Comparison of ENCODE assay signal across 21 cellular contexts in genomic region chr6:4491501-4492260, GRCh38.
DNase-seq lines count a peak whose midpoint lies in the region; ATAC-seq and TF ChIP-seq lines count a peak whose summit lies in the region.
"Had no signal": no experiment of that assay in that cellular context is flagged by ENCODE, and none has a peak within 500 bp of the region (broad histone marks: within the 10 kb centered on the region; RNA-seq: fewer than 3 reads in every experiment).

No MANE protein-coding gene starts in this region.

- H3K79me1 ChIP-seq in mesenchymal stem cell (replicated peaks; ENCODE audit: low read length, poor library complexity, severe bottlenecking): no peaks in the 10 kb centered on the region

- H3K27me3 ChIP-seq in esophagus (ENCODE audit: control insufficient read depth in 1 of 2, insufficient read depth in 2 of 2, low read length in 2 of 2): no peaks in the 10 kb centered on the region
- no peaks in the 10 kb centered on the region for H3K27me3 ChIP-seq in mesenchymal stem cell (ENCODE audit: control insufficient read depth in 1 of 2, insufficient read depth in 1 of 2, low read length in 2 of 2)
- H3K27me3 ChIP-seq in HAP-1 (ENCODE audit: low read depth): no peaks in the 10 kb centered on the region
- H3K27me3 ChIP-seq: right atrium auricular region had no signal

- in situ Hi-C loops in HAP-1 (cut with MboI; ENCODE audit: low sequenced_read_pairs): no loop called here

- H3K4me1 ChIP-seq in esophagus (ENCODE audit: control insufficient read depth in 2 of 2, insufficient read depth in 2 of 2, low read length in 1 of 2) (peaks cover 0 to 17% of the 10 kb centered on the region in 2 donors), mesenchymal stem cell (ENCODE audit: control insufficient read depth, insufficient read depth, low read depth, low read length) (no peaks in the 10 kb centered on the region), HAP-1 (no peaks in the 10 kb centered on the region)
- H3K4me1 ChIP-seq: right atrium auricular region had no signal

- H3K9ac ChIP-seq in mesenchymal stem cell (ENCODE audit: low read length): no peak overlapping the region

- peak overlapping the region in 1 of 2 experiments; percentile 0 for H3K14ac ChIP-seq in mesenchymal stem cell (ENCODE audit: low read length in 2 of 2)

- ATAC-seq in GM19397 (IDR thresholded peaks at IDR 0.05; ENCODE audit: unreplicated experiment): no peak
- ATAC-seq: activated naive CD8-positive, alpha-beta T cell treated with anti-CD3 and anti-CD28 coated beads, Interleukin-2, amount 50 U/mL, for 24 hours; effector memory CD8-positive, alpha-beta T cell; Right ventricle myocardium inferior; T-helper 17 cell; WTC11 had no signal

- peak; percentile 25 for DNase-seq in Daoy (ENCODE audit: low read depth)
- DNase-seq in RPMI7951 (ENCODE audit: low read depth): peak; percentile 54
- peak; percentile 26 for DNase-seq in mesenchymal stem cell
- DNase-seq in HAP-1 (ENCODE audit: low spot score in 2 of 2): no peak
- no peak for DNase-seq in nucleus accumbens (lab: John Stamatoyannopoulos, UW)
- no peak for DNase-seq in progenitor cell of endocrine pancreas (ENCODE audit: low spot score, unreplicated experiment)
- DNase-seq: activated CD8-positive, alpha-beta memory T cell treated with anti-CD3 and anti-CD28 coated beads for 24 hours; activated naive CD8-positive, alpha-beta T cell treated with anti-CD3 and anti-CD28 coated beads, Interleukin-2, amount 50 U/mL, for 24 hours; CD4-positive, alpha-beta memory T cell; effector memory CD8-positive, alpha-beta T cell; HFFc6; MM.1S; NCI-H187 treated with DMSO at 0.1 percent for 48 hours; T-helper 17 cell had no signal

- H3K9me3 ChIP-seq in esophagus (ENCODE audit: control insufficient read depth in 2 of 2, insufficient read depth in 1 of 2, low read depth in 1 of 2, low read length in 1 of 2) (peaks cover 0 to 10% of the 10 kb centered on the region in 2 donors), mesenchymal stem cell (ENCODE audit: control insufficient read depth, low read length) (peaks cover 37% of the 10 kb centered on the region), HAP-1 (no peaks in the 10 kb centered on the region)

- no peak overlapping the region for H3K18ac ChIP-seq in mesenchymal stem cell (ENCODE audit: low read depth in 1 of 2, low read length in 2 of 2)

- no peak overlapping the region for H2BK5ac ChIP-seq in mesenchymal stem cell (ENCODE audit: low read depth, low read length, poor library complexity, severe bottlenecking)

- peaks cover 23% of the 10 kb centered on the region for H3K9me3 Mint-ChIP-seq in progenitor cell of endocrine pancreas (ENCODE audit: low read depth)

- no peak overlapping the region for H2AK5ac ChIP-seq in mesenchymal stem cell (ENCODE audit: low read length, severe bottlenecking)

- H3K4me1 Mint-ChIP-seq in progenitor cell of endocrine pancreas (ENCODE audit: low read depth): peaks cover 23% of the 10 kb centered on the region
- H3K4me1 Mint-ChIP-seq: activated naive CD8-positive, alpha-beta T cell treated with anti-CD3 and anti-CD28 coated beads, Interleukin-2, amount 50 U/mL, for 24 hours; CD4-positive, alpha-beta memory T cell; T-helper 17 cell had no signal

- peaks cover 10% of the 10 kb centered on the region for H3K36me3 Mint-ChIP-seq in progenitor cell of endocrine pancreas (ENCODE audit: insufficient read depth)
- H3K36me3 Mint-ChIP-seq: CD4-positive, alpha-beta memory T cell had no signal

- peak overlapping the region; percentile 73 to 95 for H3K27ac ChIP-seq in esophagus (ENCODE audit: low read depth in 2 of 2, low read length in 1 of 2)
- no peak overlapping the region for H3K27ac ChIP-seq in mesenchymal stem cell (ENCODE audit: low read length, poor library complexity, severe bottlenecking)
- H3K27ac ChIP-seq: right atrium auricular region had no signal

- H3K4me3 ChIP-seq in esophagus (ENCODE audit: low read depth in 1 of 2, low read length in 2 of 2) (no peak overlapping the region), mesenchymal stem cell (ENCODE audit: insufficient read depth in 1 of 2, low read depth in 1 of 2, low read length in 2 of 2) (no peak overlapping the region), HAP-1 (no peak overlapping the region)
- H3K4me3 ChIP-seq: lung, right atrium auricular region had no signal

- H3K27ac Mint-ChIP-seq in progenitor cell of endocrine pancreas: no peak overlapping the region
- H3K27ac Mint-ChIP-seq: activated naive CD8-positive, alpha-beta T cell treated with anti-CD3 and anti-CD28 coated beads, Interleukin-2, amount 50 U/mL, for 24 hours; CD4-positive, alpha-beta memory T cell; effector memory CD8-positive, alpha-beta T cell; HFFc6; T-helper 17 cell; WTC11 had no signal

- no peak overlapping the region for H4K8ac ChIP-seq in mesenchymal stem cell (ENCODE audit: low read length)

- H3K27me3 Mint-ChIP-seq in progenitor cell of endocrine pancreas: no peaks in the 10 kb centered on the region

- H3K4ac ChIP-seq in mesenchymal stem cell (ENCODE audit: low read depth in 1 of 2, low read length in 2 of 2): no peak overlapping the region

- no peak overlapping the region for H3K4me2 ChIP-seq in mesenchymal stem cell (ENCODE audit: low read length, poor library complexity, severe bottlenecking)

- H3K36me3 ChIP-seq in esophagus (ENCODE audit: control insufficient read depth in 2 of 2, insufficient read depth in 2 of 2, low read length in 1 of 2) (no peaks in the 10 kb centered on the region), mesenchymal stem cell (ENCODE audit: control insufficient read depth in 1 of 2, insufficient read depth in 2 of 2, low read depth in 1 of 2, low read length in 2 of 2) (no peaks in the 10 kb centered on the region), HAP-1 (replicated peaks) (no peaks in the 10 kb centered on the region)
- H3K36me3 ChIP-seq: right atrium auricular region had no signal

- no peak overlapping the region for H2BK12ac ChIP-seq in mesenchymal stem cell (ENCODE audit: low read length in 2 of 2)

- no peak overlapping the region for H2BK15ac ChIP-seq in mesenchymal stem cell (ENCODE audit: low read depth, poor library complexity, severe bottlenecking)

- H4K91ac ChIP-seq in mesenchymal stem cell (ENCODE audit: low read length): no peak overlapping the region

- no peak overlapping the region for H2BK120ac ChIP-seq in mesenchymal stem cell (ENCODE audit: low read depth, low read length)

- H3K23ac ChIP-seq in mesenchymal stem cell (ENCODE audit: low read length in 2 of 2): no peak overlapping the region

- H2AFZ ChIP-seq in mesenchymal stem cell (ENCODE audit: low read depth, low read length): no peak overlapping the region

- no peak for TF ChIP-seq CTCF in progenitor cell of endocrine pancreas (IDR thresholded peaks at IDR 0.05; ENCODE audit: unreplicated experiment)

- 69 to 77% methylated on average over 7 of the region's 7 CpGs for WGBS in esophagus, 2 donors
- WGBS in mesenchymal stem cell: 90% methylated on average over 5 of the region's 7 CpGs

- H3K4me3 Mint-ChIP-seq in progenitor cell of endocrine pancreas (ENCODE audit: low read depth): no peak overlapping the region
- H3K4me3 Mint-ChIP-seq: activated naive CD8-positive, alpha-beta T cell treated with anti-CD3 and anti-CD28 coated beads, Interleukin-2, amount 50 U/mL, for 24 hours; CD4-positive, alpha-beta memory T cell; central memory CD8-positive, alpha-beta T cell; effector memory CD8-positive, alpha-beta T cell; HFFc6; T-helper 17 cell; WTC11 had no signal

Comparison
In these comparisons a context has a peak if more than half of its experiments do, and no peak if none do; other contexts are left out.
1. DNase-seq: peak in Daoy (single experiment), RPMI7951 (single experiment) and mesenchymal stem cell (single experiment); none in HAP-1 (0 of 2), nucleus accumbens (0 of 56) and progenitor cell of endocrine pancreas (single experiment).